ENCODE assay signal across 25 cellular contexts in the genomic region with DNA sequence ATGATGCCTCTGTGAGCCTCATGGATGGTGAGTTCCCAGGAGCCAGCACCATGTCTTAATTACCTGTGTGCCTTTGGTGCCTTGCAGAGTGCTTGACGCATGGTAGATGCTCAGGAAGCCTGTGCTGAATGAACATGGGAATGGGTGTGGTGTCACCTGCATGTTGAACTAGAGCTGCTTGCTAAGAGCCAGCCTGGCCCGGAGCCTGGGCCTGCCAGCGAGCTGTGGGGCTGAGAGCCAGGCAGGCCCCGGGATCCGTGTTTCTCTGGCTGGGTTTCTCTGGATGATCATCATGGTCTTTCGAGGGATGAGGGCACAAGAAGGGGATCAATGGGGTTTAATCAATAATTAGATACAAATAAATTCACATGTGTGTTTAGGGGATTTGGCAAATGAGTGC. TPM values are rescaled to one million over a fixed set of nuclear protein-coding genes. Genes with fewer than 3 reads are reported as not detected.
A peak's percentile ranks its signal among the peaks of the same experiment; 100 is the strongest.
DNase-seq lines count a peak whose midpoint lies in the region; ATAC-seq and TF ChIP-seq lines count a peak whose summit lies in the region.
"Had no signal": no experiment of that assay in that cellular context is flagged by ENCODE, and none has a peak within 500 bp of the region (broad histone marks: within the 10 kb centered on the region; RNA-seq: fewer than 3 reads in every experiment).

No MANE protein-coding gene starts in this region.

- H3K4me3 ChIP-seq in RWPE2 (ENCODE audit: severe bottlenecking) (no peak overlapping the region), left ventricle myocardium inferior (no peak overlapping the region), BE2C (ENCODE audit: low read depth, low read length) (no peak overlapping the region)
- H3K4me3 ChIP-seq: GM23248, HAP-1 had no signal

- H3K27ac ChIP-seq in RWPE2 (ENCODE audit: poor library complexity, severe bottlenecking) (no peak overlapping the region), left ventricle myocardium inferior (replicated peaks) (no peak overlapping the region)
- H3K27ac ChIP-seq: GM23248 had no signal

- no peaks in the 10 kb centered on the region for H3K36me3 ChIP-seq in RWPE2 (ENCODE audit: low read depth)
- H3K36me3 ChIP-seq in left ventricle myocardium inferior, result no peaks in the 10 kb centered on the region
- no peaks in the 10 kb centered on the region for H3K36me3 ChIP-seq in BE2C
- H3K36me3 ChIP-seq: HAP-1 had no signal

- no peak for DNase-seq in Right ventricle myocardium superior
- no peak for DNase-seq in Right ventricle myocardium inferior (ENCODE audit: missing footprints)
- DNase-seq in RWPE2 (ENCODE audit: low spot score), result peak; percentile 29
- peak; percentile 28 for DNase-seq in left ventricle myocardium inferior
- DNase-seq in BE2C, result no peak
- DNase-seq: AML-193; CD4-positive, CD25-positive, alpha-beta regulatory T cell; DMS79; GM23248; KBM-7; NCI-H1092 treated with DMSO at 0.1 percent for 48 hours; NCI-H1436 treated with DMSO at 0.1 percent for 48 hours; NCI-H2029; NCI-H2227 treated with DMSO at 0.1 percent for 48 hours; NCI-H510A; NK-92 treated with Interleukin-12 subunit alpha and Interleukin-12 subunit beta, amount 100 ng/mL, for 24 hours; SHP77 had no signal

- H3K9me3 ChIP-seq in RWPE2 (ENCODE audit: severe bottlenecking) (no peaks in the 10 kb centered on the region), left ventricle myocardium inferior (replicated peaks) (no peaks in the 10 kb centered on the region), BE2C (no peaks in the 10 kb centered on the region)
- H3K9me3 ChIP-seq: HAP-1 had no signal

- TF ChIP-seq CTCF in RWPE2 (IDR thresholded peaks at IDR 0.05; ENCODE audit: poor library complexity, severe bottlenecking) (no peak), left ventricle myocardium inferior (IDR thresholded peaks at IDR 0.05; ENCODE audit: borderline replicate concordance) (no peak), BE2C (IDR thresholded peaks at IDR 0.05; ENCODE audit: low read depth, low read length) (no peak)

- intact Hi-C loops in Right ventricle myocardium superior (cut with DNase I) (no loop called here), Right ventricle myocardium inferior (cut with DNase I) (no loop called here), left ventricle myocardium inferior (cut with micrococcal nuclease) (no loop called here)

- H3K27me3 ChIP-seq in RWPE2 (ENCODE audit: insufficient read depth, poor library complexity, severe bottlenecking), result no peaks in the 10 kb centered on the region
- no peaks in the 10 kb centered on the region for H3K27me3 ChIP-seq in left ventricle myocardium inferior (ENCODE audit: low read depth)
- no peaks in the 10 kb centered on the region for H3K27me3 ChIP-seq in BE2C

- no peaks in the 10 kb centered on the region for H3K4me1 ChIP-seq in RWPE2 (ENCODE audit: insufficient read depth, poor library complexity, severe bottlenecking)
- H3K4me1 ChIP-seq in left ventricle myocardium inferior, result peaks cover 21% of the 10 kb centered on the region
- H3K4me1 ChIP-seq in BE2C, result no peaks in the 10 kb centered on the region
- H3K4me1 ChIP-seq: HAP-1 had no signal

- ATAC-seq in Right ventricle myocardium superior (ENCODE audit: poor library complexity), result peak; percentile 43
- no peak for ATAC-seq in Right ventricle myocardium inferior
- no peak for ATAC-seq in RWPE2 (ENCODE audit: low read depth)
- no peak for ATAC-seq in HG02588 (IDR thresholded peaks at IDR 0.05; ENCODE audit: unreplicated experiment)
- ATAC-seq in GM18519 (IDR thresholded peaks at IDR 0.05; ENCODE audit: low FRiP score, unreplicated experiment), result no peak
- ATAC-seq: Panc1 had no signal

RNA-seq across cellular contexts. Expression of a gene that starts 6.7 kb away (rescaled TPM):
- total RNA-seq in Right ventricle myocardium superior, result 0.40 TPM
- total RNA-seq in Right ventricle myocardium inferior, result not detected
- total RNA-seq in left ventricle myocardium inferior, result not detected
- polyA plus RNA-seq in BE2C (2012; ENCODE audit: insufficient read depth, insufficient read length, low read depth), result not detected
- total RNA-seq: A172; CD4-positive, CD25-positive, alpha-beta regulatory T cell; GM23248; HepG2; HT-29 had no signal
- polyA plus RNA-seq: AG04450; CD4-positive, CD25-positive, alpha-beta regulatory T cell; GM23248; HepG2 had no signal

RNA-seq across cellular contexts. Expression of a gene that starts 9.4 kb away (rescaled TPM):
- total RNA-seq in Right ventricle myocardium superior (not detected), Right ventricle myocardium inferior (not detected), left ventricle myocardium inferior (not detected)
- polyA plus RNA-seq in BE2C (2012; ENCODE audit: insufficient read depth, insufficient read length, low read depth), result not detected
- total RNA-seq: A172; CD4-positive, CD25-positive, alpha-beta regulatory T cell; GM23248; HepG2; HT-29 had no signal
- polyA plus RNA-seq: AG04450, GM23248, HepG2 had no signal

Comparison
In these comparisons a context has a peak if more than half of its experiments do, and no peak if none do; other contexts are left out.
1. DNase-seq: peak in RWPE2 (single experiment) and left ventricle myocardium inferior (single experiment); none in Right ventricle myocardium superior (single experiment), Right ventricle myocardium inferior (single experiment) and BE2C (single experiment).